In the genomic region with DNA sequence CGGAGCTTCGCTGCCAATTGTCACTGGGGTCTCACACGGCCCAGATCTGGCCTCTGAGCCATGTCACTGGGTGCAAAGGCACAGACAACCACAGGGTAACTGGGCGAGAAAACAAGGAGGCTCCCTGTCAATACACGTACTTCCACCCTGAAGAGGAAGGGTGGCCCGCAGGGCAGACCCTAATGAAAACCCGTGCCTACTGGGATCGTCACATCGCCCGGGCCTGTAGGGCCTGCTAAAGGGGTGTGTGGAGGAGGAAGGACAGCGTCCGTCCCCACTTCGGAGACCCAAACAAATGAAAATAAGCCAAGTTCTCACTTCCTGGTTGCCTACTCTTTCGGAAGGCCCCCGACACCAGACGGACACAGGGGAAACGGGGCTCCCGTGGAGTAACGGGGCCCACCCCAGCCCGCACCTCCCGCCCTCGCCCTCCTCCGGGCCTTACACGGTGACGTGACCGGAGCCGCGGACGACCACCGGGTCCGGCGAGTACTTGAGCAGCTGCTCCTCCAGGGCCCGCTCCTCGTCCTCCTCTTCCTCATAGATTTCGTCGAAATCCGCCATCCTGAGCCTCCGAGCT, we compare ENCODE assay signal across 1 cellular context.
TF ChIP-seq lines count a peak whose summit lies in the region.

No MANE protein-coding gene starts in this region.

TF ChIP-seq in HepG2, 621 proteins besides CTCF, POLR2A, EP300 and RAD21 (continued from another document and continues in another):
- TF ChIP-seq, protein P1, sequence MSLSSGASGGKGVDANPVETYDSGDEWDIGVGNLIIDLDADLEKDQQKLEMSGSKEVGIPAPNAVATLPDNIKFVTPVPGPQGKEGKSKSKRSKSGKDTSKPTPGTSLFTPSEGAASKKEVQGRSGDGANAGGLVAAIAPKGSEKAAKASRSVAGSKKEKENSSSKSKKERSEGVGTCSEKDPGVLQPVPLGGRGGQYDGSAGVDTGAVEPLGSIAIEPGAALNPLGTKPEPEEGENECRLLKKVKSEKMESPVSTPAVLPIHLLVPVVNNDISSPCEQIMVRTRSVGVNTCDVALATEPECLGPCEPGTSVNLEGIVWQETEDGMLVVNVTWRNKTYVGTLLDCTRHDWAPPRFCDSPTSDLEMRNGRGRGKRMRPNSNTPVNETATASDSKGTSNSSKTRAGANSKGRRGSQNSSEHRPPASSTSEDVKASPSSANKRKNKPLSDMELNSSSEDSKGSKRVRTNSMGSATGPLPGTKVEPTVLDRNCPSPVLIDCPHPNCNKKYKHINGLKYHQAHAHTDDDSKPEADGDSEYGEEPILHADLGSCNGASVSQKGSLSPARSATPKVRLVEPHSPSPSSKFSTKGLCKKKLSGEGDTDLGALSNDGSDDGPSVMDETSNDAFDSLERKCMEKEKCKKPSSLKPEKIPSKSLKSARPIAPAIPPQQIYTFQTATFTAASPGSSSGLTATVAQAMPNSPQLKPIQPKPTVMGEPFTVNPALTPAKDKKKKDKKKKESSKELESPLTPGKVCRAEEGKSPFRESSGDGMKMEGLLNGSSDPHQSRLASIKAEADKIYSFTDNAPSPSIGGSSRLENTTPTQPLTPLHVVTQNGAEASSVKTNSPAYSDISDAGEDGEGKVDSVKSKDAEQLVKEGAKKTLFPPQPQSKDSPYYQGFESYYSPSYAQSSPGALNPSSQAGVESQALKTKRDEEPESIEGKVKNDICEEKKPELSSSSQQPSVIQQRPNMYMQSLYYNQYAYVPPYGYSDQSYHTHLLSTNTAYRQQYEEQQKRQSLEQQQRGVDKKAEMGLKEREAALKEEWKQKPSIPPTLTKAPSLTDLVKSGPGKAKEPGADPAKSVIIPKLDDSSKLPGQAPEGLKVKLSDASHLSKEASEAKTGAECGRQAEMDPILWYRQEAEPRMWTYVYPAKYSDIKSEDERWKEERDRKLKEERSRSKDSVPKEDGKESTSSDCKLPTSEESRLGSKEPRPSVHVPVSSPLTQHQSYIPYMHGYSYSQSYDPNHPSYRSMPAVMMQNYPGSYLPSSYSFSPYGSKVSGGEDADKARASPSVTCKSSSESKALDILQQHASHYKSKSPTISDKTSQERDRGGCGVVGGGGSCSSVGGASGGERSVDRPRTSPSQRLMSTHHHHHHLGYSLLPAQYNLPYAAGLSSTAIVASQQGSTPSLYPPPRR (CRISPR knock-in tag; IDR thresholded peaks at IDR 0.05; ENCODE audit: borderline replicate concordance), result no peak
- TF ChIP-seq ZNF703 (CRISPR knock-in tag; IDR thresholded peaks at IDR 0.05; ENCODE audit: borderline replicate concordance) (peak; percentile 55; the same call in 1 of the 2 replicates), RFX5 (IDR thresholded peaks at IDR 0.05; ENCODE audit: low read depth, low read length) (no peak), ZFAT (CRISPR knock-in tag; conservative IDR thresholded peaks at IDR 0.05) (no peak), EED (CRISPR knock-in tag; IDR thresholded peaks at IDR 0.05) (peak; percentile 82; the same call in 1 of the 2 replicates), XBP1 (CRISPR knock-in tag; IDR thresholded peaks at IDR 0.05) (no peak), ZNF549 (CRISPR knock-in tag; IDR thresholded peaks at IDR 0.05) (no peak), PTBP1 (IDR thresholded peaks at IDR 0.05; ENCODE audit: low read depth, low read length, poor library complexity, severe bottlenecking) (peak; percentile 27), MED8 (CRISPR knock-in tag; IDR thresholded peaks at IDR 0.05; ENCODE audit: insufficient replicate concordance) (peak; percentile 16), IRX3 (CRISPR knock-in tag; IDR thresholded peaks at IDR 0.05; ENCODE audit: borderline replicate concordance, low read depth) (no peak), FOXC1 (CRISPR knock-in tag; IDR thresholded peaks at IDR 0.05; ENCODE audit: borderline replicate concordance) (peak; percentile 24; the same call in 1 of the 2 replicates), ZNF451 (CRISPR knock-in tag; IDR thresholded peaks at IDR 0.05) (0 out of 2 replicates have a peak, but pooled peaks have one; percentile 46), ZMAT3 (CRISPR knock-in tag; conservative IDR thresholded peaks at IDR 0.05) (peak; percentile 47; the same call in 1 of the 2 replicates), MED13 (CRISPR knock-in tag; IDR thresholded peaks at IDR 0.05) (0 out of 2 replicates have a peak, but pooled peaks have one; percentile 1), JUN (CRISPR knock-in tag; IDR thresholded peaks at IDR 0.05) (no peak), ZNF782 (CRISPR knock-in tag; IDR thresholded peaks at IDR 0.05; ENCODE audit: borderline replicate concordance) (peak; percentile 71; the same call in 1 of the 2 replicates), ZNF30 (CRISPR knock-in tag; IDR thresholded peaks at IDR 0.05) (no peak), ZNF484 (CRISPR knock-in tag; IDR thresholded peaks at IDR 0.05; ENCODE audit: borderline replicate concordance, low read depth) (no peak), ARNTL (CRISPR knock-in tag; IDR thresholded peaks at IDR 0.05) (no peak), RBM39 (IDR thresholded peaks at IDR 0.05; ENCODE audit: low read depth, low read length, poor library complexity, severe bottlenecking) (peak; percentile 2), DPF2 (CRISPR knock-in tag; IDR thresholded peaks at IDR 0.05; ENCODE audit: borderline replicate concordance, low read depth) (no peak), SOX13 (IDR thresholded peaks at IDR 0.05) (no peak), SOX13 (CRISPR knock-in tag; conservative IDR thresholded peaks at IDR 0.05 in 1 of 2, IDR thresholded peaks at IDR 0.05 in 1 of 2) (no peak), JARID2 (CRISPR knock-in tag; IDR thresholded peaks at IDR 0.05; ENCODE audit: insufficient replicate concordance) (no peak), ZNF879 (CRISPR knock-in tag; IDR thresholded peaks at IDR 0.05) (peak; percentile 57; the same call in 1 of the 2 replicates)
- TF ChIP-seq, protein P2, sequence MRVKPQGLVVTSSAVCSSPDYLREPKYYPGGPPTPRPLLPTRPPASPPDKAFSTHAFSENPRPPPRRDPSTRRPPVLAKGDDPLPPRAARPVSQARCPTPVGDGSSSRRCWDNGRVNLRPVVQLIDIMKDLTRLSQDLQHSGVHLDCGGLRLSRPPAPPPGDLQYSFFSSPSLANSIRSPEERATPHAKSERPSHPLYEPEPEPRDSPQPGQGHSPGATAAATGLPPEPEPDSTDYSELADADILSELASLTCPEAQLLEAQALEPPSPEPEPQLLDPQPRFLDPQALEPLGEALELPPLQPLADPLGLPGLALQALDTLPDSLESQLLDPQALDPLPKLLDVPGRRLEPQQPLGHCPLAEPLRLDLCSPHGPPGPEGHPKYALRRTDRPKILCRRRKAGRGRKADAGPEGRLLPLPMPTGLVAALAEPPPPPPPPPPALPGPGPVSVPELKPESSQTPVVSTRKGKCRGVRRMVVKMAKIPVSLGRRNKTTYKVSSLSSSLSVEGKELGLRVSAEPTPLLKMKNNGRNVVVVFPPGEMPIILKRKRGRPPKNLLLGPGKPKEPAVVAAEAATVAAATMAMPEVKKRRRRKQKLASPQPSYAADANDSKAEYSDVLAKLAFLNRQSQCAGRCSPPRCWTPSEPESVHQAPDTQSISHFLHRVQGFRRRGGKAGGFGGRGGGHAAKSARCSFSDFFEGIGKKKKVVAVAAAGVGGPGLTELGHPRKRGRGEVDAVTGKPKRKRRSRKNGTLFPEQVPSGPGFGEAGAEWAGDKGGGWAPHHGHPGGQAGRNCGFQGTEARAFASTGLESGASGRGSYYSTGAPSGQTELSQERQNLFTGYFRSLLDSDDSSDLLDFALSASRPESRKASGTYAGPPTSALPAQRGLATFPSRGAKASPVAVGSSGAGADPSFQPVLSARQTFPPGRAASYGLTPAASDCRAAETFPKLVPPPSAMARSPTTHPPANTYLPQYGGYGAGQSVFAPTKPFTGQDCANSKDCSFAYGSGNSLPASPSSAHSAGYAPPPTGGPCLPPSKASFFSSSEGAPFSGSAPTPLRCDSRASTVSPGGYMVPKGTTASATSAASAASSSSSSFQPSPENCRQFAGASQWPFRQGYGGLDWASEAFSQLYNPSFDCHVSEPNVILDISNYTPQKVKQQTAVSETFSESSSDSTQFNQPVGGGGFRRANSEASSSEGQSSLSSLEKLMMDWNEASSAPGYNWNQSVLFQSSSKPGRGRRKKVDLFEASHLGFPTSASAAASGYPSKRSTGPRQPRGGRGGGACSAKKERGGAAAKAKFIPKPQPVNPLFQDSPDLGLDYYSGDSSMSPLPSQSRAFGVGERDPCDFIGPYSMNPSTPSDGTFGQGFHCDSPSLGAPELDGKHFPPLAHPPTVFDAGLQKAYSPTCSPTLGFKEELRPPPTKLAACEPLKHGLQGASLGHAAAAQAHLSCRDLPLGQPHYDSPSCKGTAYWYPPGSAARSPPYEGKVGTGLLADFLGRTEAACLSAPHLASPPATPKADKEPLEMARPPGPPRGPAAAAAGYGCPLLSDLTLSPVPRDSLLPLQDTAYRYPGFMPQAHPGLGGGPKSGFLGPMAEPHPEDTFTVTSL (CRISPR knock-in tag; IDR thresholded peaks at IDR 0.05; ENCODE audit: borderline replicate concordance), result no peak; the same call in 1 of the 2 replicates
- TF ChIP-seq, protein P3, sequence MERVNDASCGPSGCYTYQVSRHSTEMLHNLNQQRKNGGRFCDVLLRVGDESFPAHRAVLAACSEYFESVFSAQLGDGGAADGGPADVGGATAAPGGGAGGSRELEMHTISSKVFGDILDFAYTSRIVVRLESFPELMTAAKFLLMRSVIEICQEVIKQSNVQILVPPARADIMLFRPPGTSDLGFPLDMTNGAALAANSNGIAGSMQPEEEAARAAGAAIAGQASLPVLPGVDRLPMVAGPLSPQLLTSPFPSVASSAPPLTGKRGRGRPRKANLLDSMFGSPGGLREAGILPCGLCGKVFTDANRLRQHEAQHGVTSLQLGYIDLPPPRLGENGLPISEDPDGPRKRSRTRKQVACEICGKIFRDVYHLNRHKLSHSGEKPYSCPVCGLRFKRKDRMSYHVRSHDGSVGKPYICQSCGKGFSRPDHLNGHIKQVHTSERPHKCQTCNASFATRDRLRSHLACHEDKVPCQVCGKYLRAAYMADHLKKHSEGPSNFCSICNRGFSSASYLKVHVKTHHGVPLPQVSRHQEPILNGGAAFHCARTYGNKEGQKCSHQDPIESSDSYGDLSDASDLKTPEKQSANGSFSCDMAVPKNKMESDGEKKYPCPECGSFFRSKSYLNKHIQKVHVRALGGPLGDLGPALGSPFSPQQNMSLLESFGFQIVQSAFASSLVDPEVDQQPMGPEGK (CRISPR knock-in tag; IDR thresholded peaks at IDR 0.05), result no peak
- TF ChIP-seq, protein P4, sequence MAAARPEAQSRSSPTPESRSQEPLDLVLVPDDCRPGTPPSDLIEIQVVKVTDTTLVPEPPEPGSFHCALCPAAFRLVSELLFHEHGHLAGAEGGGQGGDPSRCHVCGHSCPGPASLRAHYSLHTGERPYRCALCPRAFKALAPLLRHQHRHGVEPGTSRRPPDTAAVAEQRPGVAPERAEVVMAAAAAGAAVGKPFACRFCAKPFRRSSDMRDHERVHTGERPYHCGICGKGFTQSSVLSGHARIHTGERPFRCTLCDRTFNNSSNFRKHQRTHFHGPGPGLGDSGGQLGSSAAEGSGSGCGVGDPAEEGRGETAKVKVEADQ (CRISPR knock-in tag; IDR thresholded peaks at IDR 0.05; ENCODE audit: borderline replicate concordance), result no peak
- TF ChIP-seq, protein P5, sequence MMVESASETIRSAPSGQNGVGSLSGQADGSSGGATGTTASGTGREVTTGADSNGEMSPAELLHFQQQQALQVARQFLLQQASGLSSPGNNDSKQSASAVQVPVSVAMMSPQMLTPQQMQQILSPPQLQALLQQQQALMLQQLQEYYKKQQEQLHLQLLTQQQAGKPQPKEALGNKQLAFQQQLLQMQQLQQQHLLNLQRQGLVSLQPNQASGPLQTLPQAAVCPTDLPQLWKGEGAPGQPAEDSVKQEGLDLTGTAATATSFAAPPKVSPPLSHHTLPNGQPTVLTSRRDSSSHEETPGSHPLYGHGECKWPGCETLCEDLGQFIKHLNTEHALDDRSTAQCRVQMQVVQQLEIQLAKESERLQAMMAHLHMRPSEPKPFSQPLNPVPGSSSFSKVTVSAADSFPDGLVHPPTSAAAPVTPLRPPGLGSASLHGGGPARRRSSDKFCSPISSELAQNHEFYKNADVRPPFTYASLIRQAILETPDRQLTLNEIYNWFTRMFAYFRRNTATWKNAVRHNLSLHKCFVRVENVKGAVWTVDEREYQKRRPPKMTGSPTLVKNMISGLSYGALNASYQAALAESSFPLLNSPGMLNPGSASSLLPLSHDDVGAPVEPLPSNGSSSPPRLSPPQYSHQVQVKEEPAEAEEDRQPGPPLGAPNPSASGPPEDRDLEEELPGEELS (CRISPR knock-in tag; IDR thresholded peaks at IDR 0.05), result no peak
- TF ChIP-seq, protein P6, sequence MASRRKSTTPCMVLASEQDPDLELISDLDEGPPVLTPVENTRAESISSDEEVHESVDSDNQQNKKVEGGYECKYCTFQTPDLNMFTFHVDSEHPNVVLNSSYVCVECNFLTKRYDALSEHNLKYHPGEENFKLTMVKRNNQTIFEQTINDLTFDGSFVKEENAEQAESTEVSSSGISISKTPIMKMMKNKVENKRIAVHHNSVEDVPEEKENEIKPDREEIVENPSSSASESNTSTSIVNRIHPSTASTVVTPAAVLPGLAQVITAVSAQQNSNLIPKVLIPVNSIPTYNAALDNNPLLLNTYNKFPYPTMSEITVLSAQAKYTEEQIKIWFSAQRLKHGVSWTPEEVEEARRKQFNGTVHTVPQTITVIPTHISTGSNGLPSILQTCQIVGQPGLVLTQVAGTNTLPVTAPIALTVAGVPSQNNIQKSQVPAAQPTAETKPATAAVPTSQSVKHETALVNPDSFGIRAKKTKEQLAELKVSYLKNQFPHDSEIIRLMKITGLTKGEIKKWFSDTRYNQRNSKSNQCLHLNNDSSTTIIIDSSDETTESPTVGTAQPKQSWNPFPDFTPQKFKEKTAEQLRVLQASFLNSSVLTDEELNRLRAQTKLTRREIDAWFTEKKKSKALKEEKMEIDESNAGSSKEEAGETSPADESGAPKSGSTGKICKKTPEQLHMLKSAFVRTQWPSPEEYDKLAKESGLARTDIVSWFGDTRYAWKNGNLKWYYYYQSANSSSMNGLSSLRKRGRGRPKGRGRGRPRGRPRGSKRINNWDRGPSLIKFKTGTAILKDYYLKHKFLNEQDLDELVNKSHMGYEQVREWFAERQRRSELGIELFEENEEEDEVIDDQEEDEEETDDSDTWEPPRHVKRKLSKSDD (CRISPR knock-in tag; IDR thresholded peaks at IDR 0.05; ENCODE audit: low read depth), result no peak
- TF ChIP-seq, protein P7, sequence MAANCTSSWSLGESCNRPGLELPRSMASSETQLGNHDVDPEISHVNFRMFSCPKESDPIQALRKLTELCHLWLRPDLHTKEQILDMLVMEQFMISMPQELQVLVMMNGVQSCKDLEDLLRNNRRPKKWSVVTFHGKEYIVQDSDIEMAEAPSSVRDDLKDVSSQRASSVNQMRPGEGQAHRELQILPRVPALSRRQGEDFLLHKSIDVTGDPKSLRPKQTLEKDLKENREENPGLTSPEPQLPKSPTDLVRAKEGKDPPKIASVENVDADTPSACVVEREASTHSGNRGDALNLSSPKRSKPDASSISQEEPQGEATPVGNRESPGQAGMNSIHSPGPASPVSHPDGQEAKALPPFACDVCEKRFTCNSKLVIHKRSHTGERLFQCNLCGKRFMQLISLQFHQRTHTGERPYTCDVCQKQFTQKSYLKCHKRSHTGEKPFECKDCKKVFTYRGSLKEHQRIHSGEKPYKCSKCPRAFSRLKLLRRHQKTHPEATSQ (CRISPR knock-in tag; IDR thresholded peaks at IDR 0.05; ENCODE audit: borderline replicate concordance), result no peak
- TF ChIP-seq, protein P8, sequence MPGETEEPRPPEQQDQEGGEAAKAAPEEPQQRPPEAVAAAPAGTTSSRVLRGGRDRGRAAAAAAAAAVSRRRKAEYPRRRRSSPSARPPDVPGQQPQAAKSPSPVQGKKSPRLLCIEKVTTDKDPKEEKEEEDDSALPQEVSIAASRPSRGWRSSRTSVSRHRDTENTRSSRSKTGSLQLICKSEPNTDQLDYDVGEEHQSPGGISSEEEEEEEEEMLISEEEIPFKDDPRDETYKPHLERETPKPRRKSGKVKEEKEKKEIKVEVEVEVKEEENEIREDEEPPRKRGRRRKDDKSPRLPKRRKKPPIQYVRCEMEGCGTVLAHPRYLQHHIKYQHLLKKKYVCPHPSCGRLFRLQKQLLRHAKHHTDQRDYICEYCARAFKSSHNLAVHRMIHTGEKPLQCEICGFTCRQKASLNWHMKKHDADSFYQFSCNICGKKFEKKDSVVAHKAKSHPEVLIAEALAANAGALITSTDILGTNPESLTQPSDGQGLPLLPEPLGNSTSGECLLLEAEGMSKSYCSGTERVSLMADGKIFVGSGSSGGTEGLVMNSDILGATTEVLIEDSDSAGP (CRISPR knock-in tag; IDR thresholded peaks at IDR 0.05; ENCODE audit: borderline replicate concordance), result peak; percentile 32; the same call in 1 of the 2 replicates
